In the genomic region with DNA sequence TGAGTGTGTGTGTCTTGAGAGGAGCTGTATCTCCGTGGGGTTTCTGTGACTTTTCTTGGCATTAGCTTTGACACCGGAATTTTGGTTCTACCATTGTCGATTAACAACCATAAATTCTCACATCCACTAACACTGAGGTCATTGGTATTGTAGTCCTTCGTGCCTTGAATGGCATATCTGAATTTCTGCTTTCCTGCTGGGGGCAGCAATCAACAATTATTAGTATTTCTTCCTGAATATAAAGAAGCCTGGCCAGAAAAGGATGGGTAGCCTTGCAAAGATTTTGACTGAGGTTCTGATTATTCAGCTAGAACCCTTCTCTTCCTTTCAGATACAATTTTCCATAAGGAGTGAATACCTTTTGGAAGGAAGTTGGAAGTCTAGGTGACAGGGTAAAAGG, we compare ENCODE assay signal across 1 cellular context.
TF ChIP-seq lines count a peak whose summit lies in the region.

No MANE protein-coding gene starts in this region.

TF ChIP-seq in liver, 16 proteins besides CTCF, POLR2A, EP300 and RAD21 (continued from another document):
- TF ChIP-seq, protein P1, sequence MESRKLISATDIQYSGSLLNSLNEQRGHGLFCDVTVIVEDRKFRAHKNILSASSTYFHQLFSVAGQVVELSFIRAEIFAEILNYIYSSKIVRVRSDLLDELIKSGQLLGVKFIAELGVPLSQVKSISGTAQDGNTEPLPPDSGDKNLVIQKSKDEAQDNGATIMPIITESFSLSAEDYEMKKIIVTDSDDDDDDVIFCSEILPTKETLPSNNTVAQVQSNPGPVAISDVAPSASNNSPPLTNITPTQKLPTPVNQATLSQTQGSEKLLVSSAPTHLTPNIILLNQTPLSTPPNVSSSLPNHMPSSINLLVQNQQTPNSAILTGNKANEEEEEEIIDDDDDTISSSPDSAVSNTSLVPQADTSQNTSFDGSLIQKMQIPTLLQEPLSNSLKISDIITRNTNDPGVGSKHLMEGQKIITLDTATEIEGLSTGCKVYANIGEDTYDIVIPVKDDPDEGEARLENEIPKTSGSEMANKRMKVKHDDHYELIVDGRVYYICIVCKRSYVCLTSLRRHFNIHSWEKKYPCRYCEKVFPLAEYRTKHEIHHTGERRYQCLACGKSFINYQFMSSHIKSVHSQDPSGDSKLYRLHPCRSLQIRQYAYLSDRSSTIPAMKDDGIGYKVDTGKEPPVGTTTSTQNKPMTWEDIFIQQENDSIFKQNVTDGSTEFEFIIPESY (IDR thresholded peaks at IDR 0.05) = no peak
- TF ChIP-seq JUND (IDR thresholded peaks at IDR 0.05) (no peak), RXRA (IDR thresholded peaks at IDR 0.05) (no peak), YY1 (IDR thresholded peaks at IDR 0.05) (no peak), HNF4G (IDR thresholded peaks at IDR 0.05) (no peak), FOXA1 (IDR thresholded peaks at IDR 0.05) (no peak), TAF1 (conservative IDR thresholded peaks at IDR 0.05) (no peak), EGR1 (IDR thresholded peaks at IDR 0.05; ENCODE audit: low read depth in 2 of 2) (no peak), NR2F2 (IDR thresholded peaks at IDR 0.05) (no peak), FOXA2 (IDR thresholded peaks at IDR 0.05) (no peak), SP1 (IDR thresholded peaks at IDR 0.05) (no peak)
- TF ChIP-seq, protein P2, sequence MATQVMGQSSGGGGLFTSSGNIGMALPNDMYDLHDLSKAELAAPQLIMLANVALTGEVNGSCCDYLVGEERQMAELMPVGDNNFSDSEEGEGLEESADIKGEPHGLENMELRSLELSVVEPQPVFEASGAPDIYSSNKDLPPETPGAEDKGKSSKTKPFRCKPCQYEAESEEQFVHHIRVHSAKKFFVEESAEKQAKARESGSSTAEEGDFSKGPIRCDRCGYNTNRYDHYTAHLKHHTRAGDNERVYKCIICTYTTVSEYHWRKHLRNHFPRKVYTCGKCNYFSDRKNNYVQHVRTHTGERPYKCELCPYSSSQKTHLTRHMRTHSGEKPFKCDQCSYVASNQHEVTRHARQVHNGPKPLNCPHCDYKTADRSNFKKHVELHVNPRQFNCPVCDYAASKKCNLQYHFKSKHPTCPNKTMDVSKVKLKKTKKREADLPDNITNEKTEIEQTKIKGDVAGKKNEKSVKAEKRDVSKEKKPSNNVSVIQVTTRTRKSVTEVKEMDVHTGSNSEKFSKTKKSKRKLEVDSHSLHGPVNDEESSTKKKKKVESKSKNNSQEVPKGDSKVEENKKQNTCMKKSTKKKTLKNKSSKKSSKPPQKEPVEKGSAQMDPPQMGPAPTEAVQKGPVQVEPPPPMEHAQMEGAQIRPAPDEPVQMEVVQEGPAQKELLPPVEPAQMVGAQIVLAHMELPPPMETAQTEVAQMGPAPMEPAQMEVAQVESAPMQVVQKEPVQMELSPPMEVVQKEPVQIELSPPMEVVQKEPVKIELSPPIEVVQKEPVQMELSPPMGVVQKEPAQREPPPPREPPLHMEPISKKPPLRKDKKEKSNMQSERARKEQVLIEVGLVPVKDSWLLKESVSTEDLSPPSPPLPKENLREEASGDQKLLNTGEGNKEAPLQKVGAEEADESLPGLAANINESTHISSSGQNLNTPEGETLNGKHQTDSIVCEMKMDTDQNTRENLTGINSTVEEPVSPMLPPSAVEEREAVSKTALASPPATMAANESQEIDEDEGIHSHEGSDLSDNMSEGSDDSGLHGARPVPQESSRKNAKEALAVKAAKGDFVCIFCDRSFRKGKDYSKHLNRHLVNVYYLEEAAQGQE (IDR thresholded peaks at IDR 0.05) = no peak
- TF ChIP-seq, protein P3, sequence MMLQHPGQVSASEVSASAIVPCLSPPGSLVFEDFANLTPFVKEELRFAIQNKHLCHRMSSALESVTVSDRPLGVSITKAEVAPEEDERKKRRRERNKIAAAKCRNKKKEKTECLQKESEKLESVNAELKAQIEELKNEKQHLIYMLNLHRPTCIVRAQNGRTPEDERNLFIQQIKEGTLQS (IDR thresholded peaks at IDR 0.05) = no peak
- TF ChIP-seq, protein P4, sequence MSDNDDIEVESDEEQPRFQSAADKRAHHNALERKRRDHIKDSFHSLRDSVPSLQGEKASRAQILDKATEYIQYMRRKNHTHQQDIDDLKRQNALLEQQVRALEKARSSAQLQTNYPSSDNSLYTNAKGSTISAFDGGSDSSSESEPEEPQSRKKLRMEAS (IDR thresholded peaks at IDR 0.05) = no peak
